8 cellular contexts compared by ENCODE assay signal in genomic region chr10:58641095-58641531, GRCh38.
DNase-seq lines count a peak whose midpoint lies in the region; ATAC-seq, FAIRE-seq and TF ChIP-seq lines count a peak whose summit lies in the region.

No MANE protein-coding gene starts in this region.

- no peak overlapping the region for H3K23ac ChIP-seq in H1 (ENCODE audit: insufficient read length)

- H3K9ac ChIP-seq in H1 (replicated peaks in 1 of 4; ENCODE audit: extremely low read depth in 1 of 4, low read depth in 3 of 4, low read length in 3 of 4), result no peak overlapping the region

- TF ChIP-seq CTCF in H1 (IDR thresholded peaks at IDR 0.05; ENCODE audit: control extremely low read depth in 1 of 3, insufficient read depth in 1 of 3, low read depth in 1 of 3, low read length in 3 of 3), result no peak

- H2BK20ac ChIP-seq in H1 (ENCODE audit: low read length), result no peak overlapping the region

- no peak overlapping the region; the same call in 1 of the 2 replicates for H2BK5ac ChIP-seq in H1 (ENCODE audit: low read depth, low read length)

- TF ChIP-seq RAD21 in H1 (IDR thresholded peaks at IDR 0.05 in 1 of 2, conservative IDR thresholded peaks at IDR 0.05 in 1 of 2; ENCODE audit: low read depth in 2 of 2, low read length in 2 of 2), result no peak

- H3K4me2 ChIP-seq in H1 (ENCODE audit: insufficient read depth in 1 of 2, low read depth in 2 of 2, low read length in 2 of 2), result no peak overlapping the region

- ATAC-seq in esophagus mucosa, result no peak
- ATAC-seq in GM18502 (IDR thresholded peaks at IDR 0.05; ENCODE audit: poor library complexity, unreplicated experiment), result no peak
- ATAC-seq in HG03354 (IDR thresholded peaks at IDR 0.05; ENCODE audit: poor library complexity, severe bottlenecking, unreplicated experiment), result no peak

- peaks cover 0 to 2% (median 0%) of the 10 kb centered on the region in 4 experiments; a peak in 2 of 7 replicates for H3K4me1 ChIP-seq in H1 (replicated peaks in 1 of 4; ENCODE audit: control insufficient read depth in 3 of 4, insufficient read depth in 4 of 4, low read length in 3 of 4)

- H2AK5ac ChIP-seq in H1 (ENCODE audit: low read depth, low read length), result no peak overlapping the region

- no peak overlapping the region for H3K4me3 ChIP-seq in H1 (ENCODE audit: extremely low read depth in 1 of 4, insufficient read depth in 2 of 4, low read depth in 3 of 4, low read length in 4 of 4)

- H3K36me3 ChIP-seq in H1 (ENCODE audit: control insufficient read depth in 2 of 4, insufficient read depth in 4 of 4, low read length in 3 of 4), result no peaks in the 10 kb centered on the region

- H4K91ac ChIP-seq in H1 (replicated peaks; ENCODE audit: insufficient read length, low read length), result no peak overlapping the region

- H3K14ac ChIP-seq in H1 (ENCODE audit: insufficient read length), result no peak overlapping the region

- DNase-seq in GM04503 (ENCODE audit: low read depth) (peak; percentile 100), NCI-H2227 (lab: John Stamatoyannopoulos, UW; ENCODE audit: unreplicated experiment) (peak; percentile 23), H1 (ENCODE audit: low read depth in 1 of 2, low spot score in 2 of 2) (no peak), renal cortical epithelial cell (ENCODE audit: low read depth) (peak; percentile 96), NCI-H187 treated with DMSO at 0.1 percent for 48 hours (lab: John Stamatoyannopoulos, UW) (no peak)

- no peaks in the 10 kb centered on the region for H3K23me2 ChIP-seq in H1 (ENCODE audit: low read depth, low read length)

- 73% methylated on average over 5 of the region's 5 CpGs; no CpG with 5 or more reads in 1 of the 2 experiments for WGBS in H1 (ENCODE audit: extremely low coverage in 1 of 2, insufficient coverage in 1 of 2, insufficient read length in 1 of 2, insufficient replicate concordance in 2 of 2, low coverage in 1 of 2, low lambda C conversion rate in 2 of 2, missing lambda C conversion rate in 1 of 2), 2 experiments

- no peak overlapping the region for H4K8ac ChIP-seq in H1 (ENCODE audit: extremely low read depth, insufficient read depth, low read length)

- FAIRE-seq in H1 (lab: Jason Lieb, UNC), result no peak

- TF ChIP-seq EP300 in H1 (IDR thresholded peaks at IDR 0.05; ENCODE audit: borderline replicate concordance in 1 of 2, low read depth in 2 of 2, low read length in 2 of 2), result no peak

- POLR2A ChIA-PET in H1 (lab: Charles Lee; ENCODE audit: partially characterized antibody), result no interaction called here

- H3K4ac ChIP-seq in H1 (replicated peaks; ENCODE audit: insufficient read length, low read depth, low read length), result no peak overlapping the region

- CTCF ChIA-PET in H1 (lab: Charles Lee; ENCODE audit: partially characterized antibody), result interaction anchor here (0.7 to 1.4 kb wide), 2 partner anchors 11 to 110 kb away, joined by 3 to 4 read pairs; no protein-coding TSS in a partner anchor

- H2BK15ac ChIP-seq in H1 (ENCODE audit: low read length), result no peak overlapping the region

- H3K79me1 ChIP-seq in H1 (ENCODE audit: low read depth, low read length), result no peaks in the 10 kb centered on the region

- no peak overlapping the region for H2BK120ac ChIP-seq in H1 (replicated peaks; ENCODE audit: low read depth, low read length)

- no peak overlapping the region for H2BK12ac ChIP-seq in H1 (ENCODE audit: low read depth, low read length)

- H3K9me3 ChIP-seq in H1 (ENCODE audit: insufficient read depth in 2 of 2, low read depth in 1 of 2, low read length in 1 of 2), result no peaks in the 10 kb centered on the region

- no peaks in the 10 kb centered on the region for H3K79me2 ChIP-seq in H1 (ENCODE audit: control insufficient read depth in 1 of 2, insufficient read depth in 2 of 2, low read length in 2 of 2)

- no peak overlapping the region for H3K56ac ChIP-seq in H1 (replicated peaks; ENCODE audit: insufficient read length, low read depth, low read length)

- H4K20me1 ChIP-seq in H1 (replicated peaks in 1 of 2; ENCODE audit: control insufficient read depth in 1 of 2, insufficient read depth in 2 of 2, low read length in 2 of 2), result no peaks in the 10 kb centered on the region

- no peaks in the 10 kb centered on the region for H3K27me3 ChIP-seq in H1 (replicated peaks in 1 of 4; ENCODE audit: control insufficient read depth in 3 of 4, extremely low read depth in 1 of 4, insufficient read depth in 3 of 4, low read length in 3 of 4)

- H3K18ac ChIP-seq in H1 (ENCODE audit: extremely low read depth, low read length), result peak overlapping the region; percentile 57; the same call in 1 of the 2 replicates

- H2AFZ ChIP-seq in H1 (ENCODE audit: low read length), result no peak overlapping the region

- no peak overlapping the region for H4K5ac ChIP-seq in H1 (ENCODE audit: insufficient read length, low read depth, low read length)

- TF ChIP-seq POLR2A in H1 (IDR thresholded peaks at IDR 0.05; ENCODE audit: control extremely low read depth in 1 of 2, low read depth in 2 of 2, low read length in 2 of 2), result no peak

- no peak overlapping the region for H3K27ac ChIP-seq in H1 (ENCODE audit: low read depth, low read length)

TF ChIP-seq in H1, 55 proteins besides CTCF, POLR2A, EP300 and RAD21 (continues in another document):
- TF ChIP-seq RNF2 (IDR thresholded peaks at IDR 0.05; ENCODE audit: borderline replicate concordance, low read depth, low read length, missing control alignments, poor library complexity, severe bottlenecking), result no peak
- TF ChIP-seq HDAC6 (IDR thresholded peaks at IDR 0.05; ENCODE audit: low read depth, low read length), result no peak
- no peak for TF ChIP-seq KDM4A (IDR thresholded peaks at IDR 0.05; ENCODE audit: low read depth, low read length, severe bottlenecking)
- no peak for TF ChIP-seq FOSL1 (IDR thresholded peaks at IDR 0.05; ENCODE audit: insufficient read depth, low read depth, low read length)
- TF ChIP-seq KDM5A (IDR thresholded peaks at IDR 0.05; ENCODE audit: low read length), result no peak
- TF ChIP-seq, protein P1, sequence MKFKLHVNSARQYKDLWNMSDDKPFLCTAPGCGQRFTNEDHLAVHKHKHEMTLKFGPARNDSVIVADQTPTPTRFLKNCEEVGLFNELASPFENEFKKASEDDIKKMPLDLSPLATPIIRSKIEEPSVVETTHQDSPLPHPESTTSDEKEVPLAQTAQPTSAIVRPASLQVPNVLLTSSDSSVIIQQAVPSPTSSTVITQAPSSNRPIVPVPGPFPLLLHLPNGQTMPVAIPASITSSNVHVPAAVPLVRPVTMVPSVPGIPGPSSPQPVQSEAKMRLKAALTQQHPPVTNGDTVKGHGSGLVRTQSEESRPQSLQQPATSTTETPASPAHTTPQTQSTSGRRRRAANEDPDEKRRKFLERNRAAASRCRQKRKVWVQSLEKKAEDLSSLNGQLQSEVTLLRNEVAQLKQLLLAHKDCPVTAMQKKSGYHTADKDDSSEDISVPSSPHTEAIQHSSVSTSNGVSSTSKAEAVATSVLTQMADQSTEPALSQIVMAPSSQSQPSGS (IDR thresholded peaks at IDR 0.05; ENCODE audit: low read length), result no peak
- no peak for TF ChIP-seq SP4 (IDR thresholded peaks at IDR 0.05; ENCODE audit: low read length)
- no peak for TF ChIP-seq EZH2 (IDR thresholded peaks at IDR 0.05; ENCODE audit: low read depth, low read length, severe bottlenecking)
- no peak for TF ChIP-seq SIX5 (IDR thresholded peaks at IDR 0.05; ENCODE audit: low read depth, low read length)
- no peak for TF ChIP-seq USF2 (IDR thresholded peaks at IDR 0.05; ENCODE audit: low read length)
- TF ChIP-seq HDAC2 (IDR thresholded peaks at IDR 0.05; ENCODE audit: borderline replicate concordance in 1 of 2, low read depth in 2 of 2, low read length in 2 of 2), result no peak
- TF ChIP-seq JUN (IDR thresholded peaks at IDR 0.05; ENCODE audit: low read depth, low read length), result no peak
- TF ChIP-seq YY1 (IDR thresholded peaks at IDR 0.05; ENCODE audit: low read depth, low read length), result no peak
- TF ChIP-seq KDM1A (IDR thresholded peaks at IDR 0.05; ENCODE audit: borderline replicate concordance, low read length), result no peak

Comparison
In these comparisons a context has a peak if more than half of its experiments do, and no peak if none do; other contexts are left out.
1. DNase-seq: peak in GM04503 (single experiment), NCI-H2227 (single experiment) and renal cortical epithelial cell (single experiment); none in H1 (0 of 2) and NCI-H187 treated with DMSO at 0.1 percent for 48 hours (single experiment).